In genomic region chr11:130522284-130522961, GRCh38 we compare ENCODE assay signal across 2 cellular contexts.
TF ChIP-seq lines count a peak whose summit lies in the region.

No MANE protein-coding gene starts in this region.

TF ChIP-seq in IMR-90, 13 proteins besides CTCF, POLR2A, EP300 and RAD21 (continued from another document):
- TF ChIP-seq ELK1 (IDR thresholded peaks at IDR 0.05; ENCODE audit: borderline replicate concordance, low read depth, low read length) (no peak), SMC3 (IDR thresholded peaks at IDR 0.05; ENCODE audit: low read depth, low read length) (no peak), CHD1 (IDR thresholded peaks at IDR 0.05; ENCODE audit: low read depth, low read length) (no peak), MAFK (IDR thresholded peaks at IDR 0.05; ENCODE audit: low read depth, low read length) (peak; percentile 4; the same call in 1 of the 2 replicates), RFX5 (IDR thresholded peaks at IDR 0.05; ENCODE audit: low read depth, low read length) (no peak), NFE2L2 (IDR thresholded peaks at IDR 0.05; ENCODE audit: low read depth, low read length) (peak; percentile 86), CEBPB (IDR thresholded peaks at IDR 0.05; ENCODE audit: low read depth, low read length) (peak; percentile 54; the same call in 1 of the 2 replicates), BHLHE40 (IDR thresholded peaks at IDR 0.05; ENCODE audit: low read depth, low read length) (peak; percentile 89)

TF ChIP-seq in liver, 16 proteins besides CTCF, POLR2A, EP300 and RAD21 (continued from another document):
- TF ChIP-seq HNF4A (conservative IDR thresholded peaks at IDR 0.05) (no peak), FOXA2 (IDR thresholded peaks at IDR 0.05) (no peak), MAX (IDR thresholded peaks at IDR 0.05) (peak; percentile 57), JUND (IDR thresholded peaks at IDR 0.05) (peak; percentile 52 to 54), EGR1 (IDR thresholded peaks at IDR 0.05; ENCODE audit: low read depth in 2 of 2) (no peak), ZBTB33 (IDR thresholded peaks at IDR 0.05) (no peak), RXRA (IDR thresholded peaks at IDR 0.05) (peak; percentile 62 to 70)
